Comparison of ENCODE assay signal across 21 cellular contexts in genomic region chr7:45983720-45984032, GRCh38.
"Had no signal": no experiment of that assay in that cellular context is flagged by ENCODE, and none has a peak within 500 bp of the region (broad histone marks: within the 10 kb centered on the region; RNA-seq: fewer than 3 reads in every experiment).

No MANE protein-coding gene starts in this region.

- H3K9me3 ChIP-seq: esophagus squamous epithelium, upper lobe of right lung had no signal

- DNase-seq: activated CD4-positive, alpha-beta T cell treated with anti-CD3 and anti-CD28 coated beads for 1 hour; activated CD4-positive, alpha-beta T cell treated with anti-CD3 and anti-CD28 coated beads, Interleukin-2, amount 50 U/mL, for 4 hours; activated CD8-positive, alpha-beta memory T cell treated with anti-CD3 and anti-CD28 coated beads, Interleukin-2, amount 10 ng/mL, durations not matched to agents 7 days and 5 days; activated naive CD4-positive, alpha-beta T cell treated with anti-CD3 and anti-CD28 coated beads, Interleukin-2, amount 10 ng/mL, durations not matched to agents 7 days and 5 days; activated T-cell treated with anti-CD3 and anti-CD28 coated beads, Interleukin-2, amount 50 U/mL, for 24 hours; effector CD8-positive, alpha-beta T cell; esophagus squamous epithelium; hypothalamus; kidney glomerular epithelial cell; midbrain; stimulated activated CD4-positive, alpha-beta T cell treated with anti-CD3 and anti-CD28 coated beads, Interleukin-4, amount 100 ng/mL, for 4 hours; stimulated activated CD8-positive, alpha-beta memory T cell treated with anti-CD3 and anti-CD28 coated beads, Interleukin-4, amount 100 ng/mL, for 48 hours; stimulated activated naive CD4-positive, alpha-beta T cell treated with Interleukin-2 at 50 U/mL for 16 hours; T-helper 9 cell; upper lobe of right lung had no signal

- ATAC-seq: activated CD8-positive, alpha-beta memory T cell treated with anti-CD3 and anti-CD28 coated beads, Interleukin-2, amount 10 ng/mL, durations not matched to agents 7 days and 5 days; upper lobe of right lung had no signal

- H2AFZ ChIP-seq: parathyroid adenoma had no signal

- H3K36me3 ChIP-seq: cardiac muscle cell, esophagus squamous epithelium, upper lobe of right lung had no signal

- H3K27me3 Mint-ChIP-seq: activated CD8-positive, alpha-beta memory T cell treated with anti-CD3 and anti-CD28 coated beads, Interleukin-2, amount 10 ng/mL, durations not matched to agents 7 days and 5 days; activated naive CD4-positive, alpha-beta T cell treated with anti-CD3 and anti-CD28 coated beads, Interleukin-2, amount 10 ng/mL, durations not matched to agents 7 days and 5 days; activated T-cell treated with anti-CD3 and anti-CD28 coated beads, Interleukin-2, amount 50 U/mL, for 24 hours had no signal

- H3K9ac ChIP-seq: parathyroid adenoma had no signal

- H3K4me3 ChIP-seq: cardiac muscle cell, esophagus squamous epithelium, lung, skin epidermis, upper lobe of right lung had no signal

- H3K4me1 Mint-ChIP-seq: activated CD8-positive, alpha-beta memory T cell treated with anti-CD3 and anti-CD28 coated beads, Interleukin-2, amount 10 ng/mL, durations not matched to agents 7 days and 5 days; activated naive CD4-positive, alpha-beta T cell treated with anti-CD3 and anti-CD28 coated beads, Interleukin-2, amount 10 ng/mL, durations not matched to agents 7 days and 5 days had no signal

- H3K27ac Mint-ChIP-seq: activated CD8-positive, alpha-beta memory T cell treated with anti-CD3 and anti-CD28 coated beads, Interleukin-2, amount 10 ng/mL, durations not matched to agents 7 days and 5 days; activated naive CD4-positive, alpha-beta T cell treated with anti-CD3 and anti-CD28 coated beads, Interleukin-2, amount 10 ng/mL, durations not matched to agents 7 days and 5 days; activated T-cell treated with anti-CD3 and anti-CD28 coated beads, Interleukin-2, amount 50 U/mL, for 24 hours had no signal

- H3K4me1 ChIP-seq: parathyroid adenoma had no signal

- H3K27me3 ChIP-seq: cardiac muscle cell, esophagus squamous epithelium, upper lobe of right lung had no signal

- H3K9me3 Mint-ChIP-seq: activated T-cell treated with anti-CD3 and anti-CD28 coated beads, Interleukin-2, amount 50 U/mL, for 24 hours had no signal

- FAIRE-seq: colon, endothelial cell of umbilical vein had no signal

- H3K79me2 ChIP-seq: parathyroid adenoma had no signal

- H3K4me3 Mint-ChIP-seq: activated CD8-positive, alpha-beta memory T cell treated with anti-CD3 and anti-CD28 coated beads, Interleukin-2, amount 10 ng/mL, durations not matched to agents 7 days and 5 days; activated naive CD4-positive, alpha-beta T cell treated with anti-CD3 and anti-CD28 coated beads, Interleukin-2, amount 10 ng/mL, durations not matched to agents 7 days and 5 days; activated T-cell treated with anti-CD3 and anti-CD28 coated beads, Interleukin-2, amount 50 U/mL, for 24 hours had no signal

- H3K27ac ChIP-seq: cardiac muscle cell, esophagus squamous epithelium, parathyroid adenoma, upper lobe of right lung had no signal

- H3K36me3 Mint-ChIP-seq: activated CD8-positive, alpha-beta memory T cell treated with anti-CD3 and anti-CD28 coated beads, Interleukin-2, amount 10 ng/mL, durations not matched to agents 7 days and 5 days; activated naive CD4-positive, alpha-beta T cell treated with anti-CD3 and anti-CD28 coated beads, Interleukin-2, amount 10 ng/mL, durations not matched to agents 7 days and 5 days had no signal
